8 cellular contexts compared by ENCODE assay signal in the genomic region with DNA sequence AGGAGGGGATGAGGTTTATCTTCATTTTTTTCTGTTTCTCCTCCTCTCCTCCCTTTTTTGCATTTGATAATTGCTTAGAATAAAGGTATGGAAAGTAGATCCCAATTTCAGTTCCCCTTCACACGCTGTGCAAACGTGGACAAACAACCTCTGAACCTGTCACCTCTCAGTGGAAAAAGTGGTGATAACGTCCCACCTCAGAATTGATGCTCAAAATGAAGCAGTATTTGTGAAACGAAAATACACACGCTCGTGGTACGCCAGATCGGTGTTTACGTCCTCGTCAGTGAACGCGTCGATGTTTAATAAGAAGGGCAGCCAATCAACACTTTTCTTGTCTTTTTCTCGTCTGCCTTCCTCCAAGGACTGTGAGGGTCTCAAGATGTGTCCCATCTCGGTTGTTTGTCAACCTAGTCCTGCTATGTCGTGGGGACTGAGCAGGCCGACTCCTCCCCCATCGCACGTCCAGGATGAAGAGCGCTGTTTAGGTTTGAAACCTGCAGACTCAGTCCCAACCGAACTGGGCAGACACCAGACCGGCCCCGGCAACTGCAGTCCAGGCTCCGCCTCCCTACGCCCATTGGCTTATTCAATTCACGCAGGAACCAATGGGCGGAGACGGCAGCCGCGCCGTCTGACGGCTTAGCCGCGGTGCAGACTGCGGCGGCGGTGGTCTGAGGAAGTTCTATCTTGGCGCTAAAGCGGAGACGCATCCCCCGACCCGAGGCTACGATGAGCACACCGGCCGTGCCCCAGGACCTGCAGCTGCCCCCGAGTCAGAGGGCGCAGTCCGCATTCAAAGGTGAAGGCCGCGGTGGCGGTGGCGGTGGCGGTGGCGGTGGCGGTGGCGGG. TPM values are rescaled to one million over a fixed set of nuclear protein-coding genes. Genes with fewer than 3 reads are reported as not detected.
DNase-seq lines count a peak whose midpoint lies in the region; ATAC-seq and TF ChIP-seq lines count a peak whose summit lies in the region.

A gene with protein sequence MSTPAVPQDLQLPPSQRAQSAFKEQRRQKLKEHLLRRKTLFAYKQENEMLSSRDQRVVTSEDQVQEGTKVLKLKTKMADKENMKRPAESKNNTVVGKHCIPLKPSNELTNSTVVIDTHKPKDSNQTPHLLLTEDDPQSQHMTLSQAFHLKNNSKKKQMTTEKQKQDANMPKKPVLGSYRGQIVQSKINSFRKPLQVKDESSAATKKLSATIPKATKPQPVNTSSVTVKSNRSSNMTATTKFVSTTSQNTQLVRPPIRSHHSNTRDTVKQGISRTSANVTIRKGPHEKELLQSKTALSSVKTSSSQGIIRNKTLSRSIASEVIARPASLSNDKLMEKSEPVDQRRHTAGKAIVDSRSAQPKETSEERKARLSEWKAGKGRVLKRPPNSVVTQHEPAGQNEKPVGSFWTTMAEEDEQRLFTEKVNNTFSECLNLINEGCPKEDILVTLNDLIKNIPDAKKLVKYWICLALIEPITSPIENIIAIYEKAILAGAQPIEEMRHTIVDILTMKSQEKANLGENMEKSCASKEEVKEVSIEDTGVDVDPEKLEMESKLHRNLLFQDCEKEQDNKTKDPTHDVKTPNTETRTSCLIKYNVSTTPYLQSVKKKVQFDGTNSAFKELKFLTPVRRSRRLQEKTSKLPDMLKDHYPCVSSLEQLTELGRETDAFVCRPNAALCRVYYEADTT (plus strand): TSS at position 654 of the 852 bp plus-strand sequence. CDS start 79 bp downstream, at position 733.

- 1 to 3% methylated on average over 12 to 42 of the region's 56 CpGs for WGBS in transverse colon (ENCODE audit: low coverage in 1 of 2), 2 donors

- H3K9ac ChIP-seq in parathyroid adenoma, result no peak within 1 kb of the TSS

- DNase-seq in GM12864 (ENCODE audit: low read depth) (peak; percentile 93), NCI-H1417 (lab: John Stamatoyannopoulos, UW) (peak; percentile 97 to 99 (median 99)), SW 1271 (lab: John Stamatoyannopoulos, UW) (peak; percentile 88 to 94), Right ventricle myocardium superior (peak; percentile 97), transverse colon (peak; percentile 96)
- DNase-seq in activated naive CD8-positive, alpha-beta T cell treated with anti-CD3 and anti-CD28 coated beads, Interleukin-2, amount 50 U/mL, for 16 hours (ENCODE audit: low read depth, low spot score), result peak; percentile 85

- H2AFZ ChIP-seq in parathyroid adenoma, result peak within 1 kb of the TSS; percentile 89

- H3K4me3 ChIP-seq in GM12864 (ENCODE audit: low read depth, low read length) (peak within 1 kb of the TSS; percentile 69), parathyroid adenoma (ENCODE audit: low read depth, low read length) (peak within 1 kb of the TSS; percentile 76), transverse colon (peak within 1 kb of the TSS; percentile 72 to 90 (median 80))

- peak within 1 kb of the TSS; percentile 96 for H3K4me2 ChIP-seq in parathyroid adenoma (ENCODE audit: low read length)

- H3K9me3 ChIP-seq in parathyroid adenoma (ENCODE audit: control insufficient read depth, low read length), result no peaks in the 10 kb centered on the region
- H3K9me3 ChIP-seq in transverse colon, result no peaks in the 10 kb centered on the region

- no peaks in the 10 kb centered on the region for H3K4me1 ChIP-seq in parathyroid adenoma
- peaks cover 6 to 27% (median 16%) of the 10 kb centered on the region in 4 donors for H3K4me1 ChIP-seq in transverse colon

- ATAC-seq in HG02759 (IDR thresholded peaks at IDR 0.05; ENCODE audit: unreplicated experiment) (peak; percentile 76), Right ventricle myocardium superior (ENCODE audit: poor library complexity) (peak; percentile 92)

- in situ Hi-C loops in transverse colon (cut with MboI; ENCODE audit: low pct_ligation_motif_present in 1 of 4, low pct_unique_long_range_greater_than_20kb in 1 of 4, low sequenced_read_pairs in 3 of 4), result loop anchor here in 3 of 4 donors (25.0 kb wide), 3 partner anchors 207 to 443 kb away; a partner anchor contains a TSS

- no peaks in the 10 kb centered on the region for H3K79me2 ChIP-seq in parathyroid adenoma

- H3K36me3 ChIP-seq in parathyroid adenoma (ENCODE audit: control insufficient read depth, insufficient read depth, low read length) (no peaks in the 10 kb centered on the region), transverse colon (peaks cover 0 to 5% (median 0%) of the 10 kb centered on the region in 4 donors)

- intact Hi-C loops in Right ventricle myocardium superior (cut with DNase I), result no loop called here
- intact Hi-C loops in transverse colon (cut with DNase I; ENCODE audit: low total_unique reads), result no loop called here

- peak; percentile 90 for TF ChIP-seq POLR2A in transverse colon (IDR thresholded peaks at IDR 0.05)

- TF ChIP-seq EP300 in transverse colon (IDR thresholded peaks at IDR 0.05; ENCODE audit: low read depth), result no peak

- H3K27ac ChIP-seq in parathyroid adenoma (peak within 1 kb of the TSS; percentile 64), transverse colon (peak within 1 kb of the TSS; percentile 92 to 98 (median 95))

- TF ChIP-seq CTCF in GM12864 (IDR thresholded peaks at IDR 0.05; ENCODE audit: low read depth, low read length, missing control alignments), result no peak
- TF ChIP-seq CTCF in parathyroid adenoma (IDR thresholded peaks at IDR 0.05), result no peak
- no peak for TF ChIP-seq CTCF in transverse colon (IDR thresholded peaks at IDR 0.05)

- H3K27me3 ChIP-seq in parathyroid adenoma (ENCODE audit: control insufficient read depth, insufficient read depth, low read length), result no peaks in the 10 kb centered on the region
- no peaks in the 10 kb centered on the region for H3K27me3 ChIP-seq in transverse colon

RNA-seq across cellular contexts. Expression of the gene that starts here (rescaled TPM):
- total RNA-seq in Right ventricle myocardium superior, result 4.9 TPM
- total RNA-seq in transverse colon, result 10 to 100 TPM in 1 of 4 donors, 1 to 10 TPM in 3; 6.0 to 16.3 (median 7.5) TPM

Comparison
In these comparisons a context has a peak if more than half of its experiments do, and no peak if none do; other contexts are left out.
1. Peak in every context shown above with its lines: DNase-seq, ATAC-seq, H3K4me3 ChIP-seq and H3K27ac ChIP-seq.